Comparison of ENCODE assay signal across 1 cellular context in genomic region chr13:44843403-44843802, GRCh38.
TF ChIP-seq lines count a peak whose summit lies in the region.

No MANE protein-coding gene starts in this region.

TF ChIP-seq in K562, 482 proteins besides CTCF, POLR2A, EP300 and RAD21 (continued from another document):
- TF ChIP-seq ZBTB40 (IDR thresholded peaks at IDR 0.05): no peak
- no peak for TF ChIP-seq ZBTB40 (CRISPR knock-in tag; IDR thresholded peaks at IDR 0.05)
- TF ChIP-seq ZNF133 (CRISPR knock-in tag; IDR thresholded peaks at IDR 0.05): no peak
- TF ChIP-seq CCNT2 (IDR thresholded peaks at IDR 0.05; ENCODE audit: borderline replicate concordance, extremely low read depth, insufficient read length, low read depth, low read length): no peak
- TF ChIP-seq CBFA2T3 (IDR thresholded peaks at IDR 0.05): peak; percentile 56; the same call in 1 of the 2 replicates
- TF ChIP-seq TCF3 (CRISPR knock-in tag; IDR thresholded peaks at IDR 0.05): peak; percentile 64
